ENCODE assay signal across 14 cellular contexts in the genomic region with DNA sequence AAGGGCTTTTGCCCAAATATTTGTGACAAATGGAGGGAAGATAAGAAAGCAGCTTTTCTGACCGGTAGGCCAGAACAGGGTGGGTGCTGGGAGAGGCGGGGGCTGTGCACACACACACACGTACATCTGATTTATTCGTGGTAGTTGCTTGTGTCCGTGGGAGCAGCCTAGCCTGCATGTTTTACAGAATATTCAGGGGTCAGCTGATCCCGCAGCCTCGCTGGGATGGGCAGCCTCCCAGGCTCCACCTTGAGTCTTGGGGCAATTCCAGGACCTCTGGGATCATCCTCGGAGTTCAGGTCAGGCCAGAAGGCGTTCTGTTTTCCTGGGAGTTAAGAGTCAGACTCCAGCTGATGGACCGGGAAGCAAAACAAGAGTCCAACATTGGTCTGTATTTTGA.
DNase-seq lines count a peak whose midpoint lies in the region; ATAC-seq and TF ChIP-seq lines count a peak whose summit lies in the region.
"Had no signal": no experiment of that assay in that cellular context is flagged by ENCODE, and none has a peak within 500 bp of the region (broad histone marks: within the 10 kb centered on the region; RNA-seq: fewer than 3 reads in every experiment).

No MANE protein-coding gene starts in this region.

- no peak for DNase-seq in GM23248
- no peak for DNase-seq in chondrocyte (ENCODE audit: low spot score)
- peak; percentile 79 for DNase-seq in islet precursor cell
- peak; percentile 74 for DNase-seq in sciatic nerve (ENCODE audit: low spot score)
- no peak for DNase-seq in NCI-H1105 (lab: John Stamatoyannopoulos, UW)
- DNase-seq in COLO668 (lab: John Stamatoyannopoulos, UW; ENCODE audit: unreplicated experiment) = no peak
- DNase-seq in activated CD4-positive, alpha-beta T cell treated with anti-CD3 and anti-CD28 coated beads, Interleukin-2, amount 10 ng/mL, durations not matched to agents 24 days and 14 days = no peak
- DNase-seq: activated CD8-positive, alpha-beta T cell treated with anti-CD3 and anti-CD28 coated beads, Interleukin-2, amount 10 ng/mL, durations not matched to agents 7 days and 5 days; mucosa of descending colon; MV-4-11; NCI-H2171 treated with DMSO at 0.1 percent for 48 hours; stimulated activated CD4-positive, alpha-beta T cell treated with anti-CD3 and anti-CD28 coated beads, Interleukin-2, amount 100 ng/mL, for 48 hours had no signal

- H3K9me3 Mint-ChIP-seq in chondrocyte (ENCODE audit: low read depth) = no peaks in the 10 kb centered on the region
- no peaks in the 10 kb centered on the region for H3K9me3 Mint-ChIP-seq in activated CD4-positive, alpha-beta T cell treated with anti-CD3 and anti-CD28 coated beads, Interleukin-2, amount 10 ng/mL, durations not matched to agents 24 days and 14 days
- H3K9me3 Mint-ChIP-seq: activated T-helper 2 cell treated with anti-CD3 and anti-CD28 coated beads, Interferon-gamma antibody, Interleukin-2, Interleukin-4, amounts not matched to agents 10 μg/mL and 5 μg/mL and 100 μg/mL, durations not matched to agents 14 hours and 24 hours and 36 hours had no signal

- peak; percentile 82 for ATAC-seq in sciatic nerve
- no peak for ATAC-seq in GM19397 (IDR thresholded peaks at IDR 0.05; ENCODE audit: unreplicated experiment)
- ATAC-seq: activated CD8-positive, alpha-beta T cell treated with anti-CD3 and anti-CD28 coated beads, Interleukin-2, amount 10 ng/mL, durations not matched to agents 7 days and 5 days had no signal

- no peak overlapping the region for H3K9ac ChIP-seq in GM23248

- H3K27me3 Mint-ChIP-seq in chondrocyte (ENCODE audit: low read depth) = no peaks in the 10 kb centered on the region
- peaks cover 2% of the 10 kb centered on the region for H3K27me3 Mint-ChIP-seq in activated CD4-positive, alpha-beta T cell treated with anti-CD3 and anti-CD28 coated beads, Interleukin-2, amount 10 ng/mL, durations not matched to agents 24 days and 14 days

- no peaks in the 10 kb centered on the region for H3K9me3 ChIP-seq in GM23248 (ENCODE audit: low read depth)
- H3K9me3 ChIP-seq: mucosa of descending colon had no signal

- no peak overlapping the region for H3K4me3 ChIP-seq in GM23248
- H3K4me3 ChIP-seq: mucosa of descending colon had no signal

- no peaks in the 10 kb centered on the region for H3F3A ChIP-seq in GM23248 (ENCODE audit: insufficient read depth)

- no peak overlapping the region for H3K4me3 Mint-ChIP-seq in chondrocyte (ENCODE audit: unreplicated experiment)
- no peak overlapping the region for H3K4me3 Mint-ChIP-seq in activated CD4-positive, alpha-beta T cell treated with anti-CD3 and anti-CD28 coated beads, Interleukin-2, amount 10 ng/mL, durations not matched to agents 24 days and 14 days
- H3K4me3 Mint-ChIP-seq: activated CD8-positive, alpha-beta T cell treated with anti-CD3 and anti-CD28 coated beads, Interleukin-2, amount 10 ng/mL, durations not matched to agents 7 days and 5 days had no signal

- H2AFZ ChIP-seq in GM23248 = no peak overlapping the region

- in situ Hi-C loops in GM23248 (cut with MboI) = no loop called here

- peak overlapping the region; percentile 87 for H3K27ac Mint-ChIP-seq in chondrocyte (ENCODE audit: unreplicated experiment)
- no peak overlapping the region for H3K27ac Mint-ChIP-seq in activated CD4-positive, alpha-beta T cell treated with anti-CD3 and anti-CD28 coated beads, Interleukin-2, amount 10 ng/mL, durations not matched to agents 24 days and 14 days
- H3K27ac Mint-ChIP-seq: activated CD8-positive, alpha-beta T cell treated with anti-CD3 and anti-CD28 coated beads, Interleukin-2, amount 10 ng/mL, durations not matched to agents 7 days and 5 days; activated T-helper 2 cell treated with anti-CD3 and anti-CD28 coated beads, Interferon-gamma antibody, Interleukin-2, Interleukin-4, amounts not matched to agents 10 μg/mL and 5 μg/mL and 100 μg/mL, durations not matched to agents 14 hours and 24 hours and 36 hours had no signal

- peaks cover 30% of the 10 kb centered on the region for H3K27me3 ChIP-seq in GM23248 (replicated peaks; ENCODE audit: insufficient read depth)

- no peaks in the 10 kb centered on the region for H4K20me1 ChIP-seq in GM23248 (ENCODE audit: insufficient read depth)

- intact Hi-C loops in sciatic nerve (cut with DNase I) = no loop called here
- intact Hi-C loops in activated CD4-positive, alpha-beta T cell treated with anti-CD3 and anti-CD28 coated beads, Interleukin-2, amount 10 ng/mL, durations not matched to agents 24 days and 14 days (cut with micrococcal nuclease) = no loop called here

- H3K4me1 ChIP-seq in GM23248 (ENCODE audit: insufficient read depth) = 0 out of 2 replicates have a peak, but pooled peaks cover 9% of the 10 kb centered on the region

- no peaks in the 10 kb centered on the region for H3K9me2 ChIP-seq in GM23248 (ENCODE audit: insufficient read depth)

- H3K4me1 Mint-ChIP-seq in chondrocyte (ENCODE audit: low read depth) = peaks cover 33% of the 10 kb centered on the region
- no peaks in the 10 kb centered on the region for H3K4me1 Mint-ChIP-seq in activated CD4-positive, alpha-beta T cell treated with anti-CD3 and anti-CD28 coated beads, Interleukin-2, amount 10 ng/mL, durations not matched to agents 24 days and 14 days

- H3K36me3 Mint-ChIP-seq in chondrocyte (ENCODE audit: low read depth) = peaks cover 5% of the 10 kb centered on the region
- H3K36me3 Mint-ChIP-seq in activated CD4-positive, alpha-beta T cell treated with anti-CD3 and anti-CD28 coated beads, Interleukin-2, amount 10 ng/mL, durations not matched to agents 24 days and 14 days (ENCODE audit: low read depth) = no peaks in the 10 kb centered on the region

- H3K79me2 ChIP-seq in GM23248 (ENCODE audit: insufficient read depth) = no peaks in the 10 kb centered on the region

- no peak overlapping the region for H3K27ac ChIP-seq in GM23248

- no peak for TF ChIP-seq CTCF in chondrocyte (IDR thresholded peaks at IDR 0.05)

- WGBS in GM23248 (ENCODE audit: low coverage in 1 of 2, low lambda C conversion rate in 2 of 2, missing lambda C conversion rate in 2 of 2), 2 experiments = 62 to 74% methylated on average over 10 of the region's 10 CpGs

- H3K36me3 ChIP-seq in GM23248 (ENCODE audit: low read depth) = no peaks in the 10 kb centered on the region

- H3K4me2 ChIP-seq in GM23248 (ENCODE audit: unreplicated experiment) = peak overlapping the region; percentile 12

Comparison
In these comparisons a context has a peak if more than half of its experiments do, and no peak if none do; other contexts are left out.
1. DNase-seq: peak in islet precursor cell (single experiment) and sciatic nerve (single experiment); none in GM23248 (single experiment), chondrocyte (single experiment), NCI-H1105 (single experiment), COLO668 (single experiment) and activated CD4-positive, alpha-beta T cell treated with anti-CD3 and anti-CD28 coated beads, Interleukin-2, amount 10 ng/mL, durations not matched to agents 24 days and 14 days (single experiment).